ENCODE assay signal across 16 cellular contexts in genomic region chr17:46163929-46164594, GRCh38. TPM values are rescaled to one million over a fixed set of nuclear protein-coding genes. Genes with fewer than 3 reads are reported as not detected.
DNase-seq lines count a peak whose midpoint lies in the region; ATAC-seq and TF ChIP-seq lines count a peak whose summit lies in the region.
"Had no signal": no experiment of that assay in that cellular context is flagged by ENCODE, and none has a peak within 500 bp of the region (broad histone marks: within the 10 kb centered on the region; RNA-seq: fewer than 3 reads in every experiment).

No MANE protein-coding gene starts in this region.

- CTCF ChIA-PET in activated CD4-positive, alpha-beta memory T cell treated with anti-CD3 and anti-CD28 coated beads for 36 hours (lab: Charles Lee), result interaction anchor here (0.7 to 3.0 kb wide), 6 partner anchors 14 to 119 kb away, joined by 3 to 14 read pairs (median 9); partner anchors contain the start of gene KANSL1
- CTCF ChIA-PET in activated CD4-positive, alpha-beta memory T cell treated with anti-CD3 and anti-CD28 coated beads, Interleukin-2, amount 10 ng/mL, durations not matched to agents 7 days and 5 days (lab: Charles Lee), result interaction anchor here (0.8 to 2.6 kb wide), 2 partner anchors 11 to 23 kb away, joined by 5 to 7 read pairs; no protein-coding TSS in a partner anchor

- peaks cover 95% of the 10 kb centered on the region for H3K79me2 ChIP-seq in osteoblast (ENCODE audit: insufficient read depth, low read length)

- no peak for TF ChIP-seq EP300 in esophagus muscularis mucosa (IDR thresholded peaks at IDR 0.05)

- ATAC-seq in T-helper 17 cell, result no peak
- ATAC-seq: psoas muscle had no signal

- intact Hi-C loops in activated CD4-positive, alpha-beta memory T cell treated with anti-CD3 and anti-CD28 coated beads for 36 hours (cut with micrococcal nuclease), result loop anchor here (5.0 kb wide), 1 partner anchor 47 kb away; no protein-coding TSS in a partner anchor
- intact Hi-C loops in esophagus muscularis mucosa (cut with DNase I), result no loop called here

- no peak overlapping the region for H2AFZ ChIP-seq in osteoblast (ENCODE audit: low read length)

- H3K27ac Mint-ChIP-seq in activated CD4-positive, alpha-beta memory T cell treated with anti-CD3 and anti-CD28 coated beads for 36 hours, result peak overlapping the region; percentile 28
- no peak overlapping the region for H3K27ac Mint-ChIP-seq in activated CD4-positive, alpha-beta memory T cell treated with anti-CD3 and anti-CD28 coated beads, Interleukin-2, amount 10 ng/mL, durations not matched to agents 7 days and 5 days
- peak overlapping the region; percentile 74 for H3K27ac Mint-ChIP-seq in T-helper 17 cell

- no peak overlapping the region for H3K4me3 Mint-ChIP-seq in activated CD4-positive, alpha-beta memory T cell treated with anti-CD3 and anti-CD28 coated beads for 36 hours
- no peak overlapping the region for H3K4me3 Mint-ChIP-seq in activated CD4-positive, alpha-beta memory T cell treated with anti-CD3 and anti-CD28 coated beads, Interleukin-2, amount 10 ng/mL, durations not matched to agents 7 days and 5 days
- peak overlapping the region; percentile 26 for H3K4me3 Mint-ChIP-seq in T-helper 17 cell

- no peak for DNase-seq in activated CD4-positive, alpha-beta memory T cell treated with anti-CD3 and anti-CD28 coated beads for 36 hours
- no peak for DNase-seq in activated CD4-positive, alpha-beta memory T cell treated with anti-CD3 and anti-CD28 coated beads, Interleukin-2, amount 10 ng/mL, durations not matched to agents 7 days and 5 days
- DNase-seq in T-helper 17 cell, result no peak
- DNase-seq in esophagus muscularis mucosa (ENCODE audit: extremely low spot score), result no peak
- DNase-seq in SJCRH30, result no peak
- DNase-seq in inferior parietal cortex (ENCODE audit: extremely low spot score), result no peak
- DNase-seq in osteoblast (ENCODE audit: insufficient read length, low spot score, missing footprints), result no peak
- DNase-seq: activated CD4-positive, alpha-beta T cell treated with anti-CD3 and anti-CD28 coated beads, Interleukin-2, amount 50 U/mL, for 48 hours; caudate nucleus; glutamatergic neuron; kidney glomerular epithelial cell; NCI-H1436 treated with DMSO at 0.1 percent for 48 hours; NCI-H510A; psoas muscle; stimulated activated CD4-positive, alpha-beta T cell treated with anti-CD3 and anti-CD28 coated beads, Interleukin-12 subunit alpha, Interleukin-12 subunit beta, amount 100 ng/mL, for 4 hours had no signal

- 36% methylated on average over 4 of the region's 4 CpGs for WGBS in esophagus muscularis mucosa

- H3K36me3 Mint-ChIP-seq in activated CD4-positive, alpha-beta memory T cell treated with anti-CD3 and anti-CD28 coated beads for 36 hours, result peaks cover 6% of the 10 kb centered on the region
- H3K36me3 Mint-ChIP-seq in activated CD4-positive, alpha-beta memory T cell treated with anti-CD3 and anti-CD28 coated beads, Interleukin-2, amount 10 ng/mL, durations not matched to agents 7 days and 5 days (ENCODE audit: low read depth), result peaks cover 45% of the 10 kb centered on the region
- peaks cover 5% of the 10 kb centered on the region for H3K36me3 Mint-ChIP-seq in T-helper 17 cell (ENCODE audit: low read depth)

- TF ChIP-seq CTCF in esophagus muscularis mucosa (IDR thresholded peaks at IDR 0.05) (no peak), neutrophil (IDR thresholded peaks at IDR 0.05) (no peak), osteoblast (IDR thresholded peaks at IDR 0.05; ENCODE audit: extremely low read depth, low read depth, low read length) (no peak)

- TF ChIP-seq POLR2A in esophagus muscularis mucosa (IDR thresholded peaks at IDR 0.05; ENCODE audit: low read depth), result no peak

- H3K4me3 ChIP-seq in esophagus muscularis mucosa (no peak overlapping the region), neutrophil (ENCODE audit: low read depth in 1 of 2, low read length in 1 of 2) (no peak overlapping the region), SJCRH30 (no peak overlapping the region), osteoblast (ENCODE audit: insufficient read depth, low read length) (no peak overlapping the region)
- H3K4me3 ChIP-seq: psoas muscle had no signal

- peak overlapping the region; percentile 1 to 39 (median 17) for H3K27ac ChIP-seq in esophagus muscularis mucosa (replicated peaks in 1 of 4)
- H3K27ac ChIP-seq in neutrophil, result peak overlapping the region; percentile 68
- no peak overlapping the region for H3K27ac ChIP-seq in SJCRH30
- no peak overlapping the region for H3K27ac ChIP-seq in osteoblast (ENCODE audit: low read depth, low read length)
- H3K27ac ChIP-seq: psoas muscle had no signal

- H3K4me1 Mint-ChIP-seq in activated CD4-positive, alpha-beta memory T cell treated with anti-CD3 and anti-CD28 coated beads for 36 hours (ENCODE audit: low read depth), result peaks cover 75% of the 10 kb centered on the region
- H3K4me1 Mint-ChIP-seq in activated CD4-positive, alpha-beta memory T cell treated with anti-CD3 and anti-CD28 coated beads, Interleukin-2, amount 10 ng/mL, durations not matched to agents 7 days and 5 days, result peaks cover 58% of the 10 kb centered on the region
- peaks cover 76% of the 10 kb centered on the region for H3K4me1 Mint-ChIP-seq in T-helper 17 cell

- POLR2A ChIA-PET in activated CD4-positive, alpha-beta memory T cell treated with anti-CD3 and anti-CD28 coated beads for 36 hours (lab: Charles Lee), result interaction anchor here (0.6 to 1.0 kb wide), 2 partner anchors 30 to 161 kb away, joined by 3 read pairs; no protein-coding TSS in a partner anchor
- POLR2A ChIA-PET in activated CD4-positive, alpha-beta memory T cell treated with anti-CD3 and anti-CD28 coated beads, Interleukin-2, amount 10 ng/mL, durations not matched to agents 7 days and 5 days (lab: Charles Lee), result interaction anchor here (1.5 to 2.1 kb wide), 3 partner anchors 8 to 18 kb away, joined by 5 to 7 read pairs (median 5); no protein-coding TSS in a partner anchor

- peaks cover 80% of the 10 kb centered on the region for H4K20me1 ChIP-seq in osteoblast (ENCODE audit: insufficient read depth, low read length)

- H3K27me3 ChIP-seq in esophagus muscularis mucosa, result no peaks in the 10 kb centered on the region
- no peaks in the 10 kb centered on the region for H3K27me3 ChIP-seq in neutrophil
- H3K27me3 ChIP-seq in SJCRH30, result no peaks in the 10 kb centered on the region
- no peaks in the 10 kb centered on the region for H3K27me3 ChIP-seq in osteoblast (ENCODE audit: insufficient read depth, low read length)

- H3K27me3 Mint-ChIP-seq in activated CD4-positive, alpha-beta memory T cell treated with anti-CD3 and anti-CD28 coated beads for 36 hours, result no peaks in the 10 kb centered on the region
- H3K27me3 Mint-ChIP-seq in activated CD4-positive, alpha-beta memory T cell treated with anti-CD3 and anti-CD28 coated beads, Interleukin-2, amount 10 ng/mL, durations not matched to agents 7 days and 5 days, result no peaks in the 10 kb centered on the region
- H3K27me3 Mint-ChIP-seq in T-helper 17 cell, result no peaks in the 10 kb centered on the region

- H3K4me1 ChIP-seq in esophagus muscularis mucosa (peaks cover 75 to 97% (median 96%) of the 10 kb centered on the region in 4 donors), neutrophil (ENCODE audit: control insufficient read depth in 1 of 2, insufficient read depth in 1 of 2, low read depth in 1 of 2, low read length in 1 of 2) (peaks cover 30 to 51% of the 10 kb centered on the region in 2 experiments), SJCRH30 (no peaks in the 10 kb centered on the region), osteoblast (ENCODE audit: insufficient read depth, low read length) (peaks cover 34% of the 10 kb centered on the region)

- H3K9me3 Mint-ChIP-seq in activated CD4-positive, alpha-beta memory T cell treated with anti-CD3 and anti-CD28 coated beads for 36 hours, result no peaks in the 10 kb centered on the region
- H3K9me3 Mint-ChIP-seq in activated CD4-positive, alpha-beta memory T cell treated with anti-CD3 and anti-CD28 coated beads, Interleukin-2, amount 10 ng/mL, durations not matched to agents 7 days and 5 days, result no peaks in the 10 kb centered on the region

- H3K36me3 ChIP-seq in esophagus muscularis mucosa (peaks cover 0 to 6% (median 0%) of the 10 kb centered on the region in 4 donors), neutrophil (peaks cover 8% of the 10 kb centered on the region), SJCRH30 (peaks cover 26% of the 10 kb centered on the region), osteoblast (ENCODE audit: insufficient read depth, low read length) (no peaks in the 10 kb centered on the region)

- H3K9me3 ChIP-seq in T-helper 17 cell (ENCODE audit: control insufficient read depth, low read length, poor library complexity, severe bottlenecking), result no peaks in the 10 kb centered on the region
- no peaks in the 10 kb centered on the region for H3K9me3 ChIP-seq in esophagus muscularis mucosa
- no peaks in the 10 kb centered on the region for H3K9me3 ChIP-seq in neutrophil
- no peaks in the 10 kb centered on the region for H3K9me3 ChIP-seq in SJCRH30 (replicated peaks)
- H3K9me3 ChIP-seq in osteoblast (ENCODE audit: low read depth, low read length), result no peaks in the 10 kb centered on the region
- H3K9me3 ChIP-seq: psoas muscle had no signal

- no peak overlapping the region for H3K4me2 ChIP-seq in osteoblast (ENCODE audit: insufficient read depth, low read length)

RNA-seq across cellular contexts. Expression of gene KANSL1, which starts 29.2 kb away (rescaled TPM):
- 10 to 100 TPM; 57.3 to 63.8 TPM for total RNA-seq in activated CD4-positive, alpha-beta memory T cell treated with anti-CD3 and anti-CD28 coated beads for 36 hours
- 100 to 1,000 TPM in 1 of 2 experiments, 10 to 100 TPM in 1; 99.5 to 105 TPM for total RNA-seq in activated CD4-positive, alpha-beta memory T cell treated with anti-CD3 and anti-CD28 coated beads, Interleukin-2, amount 10 ng/mL, durations not matched to agents 7 days and 5 days
- 100 to 1,000 TPM; 142 to 187 TPM for total RNA-seq in T-helper 17 cell
- 100 to 1,000 TPM in 1 of 4 donors, 10 to 100 TPM in 3; 55.0 to 124 (median 70.0) TPM for total RNA-seq in esophagus muscularis mucosa
- 73.3 and 79.0 TPM in 2 replicates for total RNA-seq in SJCRH30 (2014; rRNA removed; shearing (Covaris generic))
- total RNA-seq in osteoblast, result 79.9 and 151 TPM in 2 replicates

Comparison
In these comparisons a context has a peak if more than half of its experiments do, and no peak if none do; other contexts are left out.
1. H3K27ac ChIP-seq: peak in esophagus muscularis mucosa (4 of 4) and neutrophil (single experiment); none in SJCRH30 (single experiment) and osteoblast (single experiment).